In genomic region chr22:29277927-29278326, GRCh38 we compare ENCODE assay signal across 18 cellular contexts. TPM values are rescaled to one million over a fixed set of nuclear protein-coding genes. Genes with fewer than 3 reads are reported as not detected.
A peak's percentile ranks its signal among the peaks of the same experiment; 100 is the strongest.
DNase-seq lines count a peak whose midpoint lies in the region; ATAC-seq and TF ChIP-seq lines count a peak whose summit lies in the region.
"Had no signal": no experiment of that assay in that cellular context is flagged by ENCODE, and none has a peak within 500 bp of the region (broad histone marks: within the 10 kb centered on the region; RNA-seq: fewer than 3 reads in every experiment).

No MANE protein-coding gene starts in this region.

- H3K27ac ChIP-seq in DND-41 (ENCODE audit: low read length): no peak overlapping the region
- H3K27ac ChIP-seq in HEK293 (ENCODE audit: extremely low read depth, low read depth, low read length): no peak overlapping the region
- H3K27ac ChIP-seq: thyroid gland, WERI-Rb-1 had no signal

- TF ChIP-seq CTCF in DND-41 (IDR thresholded peaks at IDR 0.05; ENCODE audit: borderline replicate concordance, extremely low read depth, low read length, poor library complexity, severe bottlenecking) (no peak), HEK293 (tag by site-specific recombination; IDR thresholded peaks at IDR 0.05) (no peak)

- CTCF ChIA-PET in HEK293 (lab: Yijun Ruan, JAX): interaction anchor here (1.1 kb wide), 1 partner anchor 10 kb away, joined by 6 read pairs; no protein-coding TSS in a partner anchor

- H3K4me1 ChIP-seq in DND-41 (ENCODE audit: insufficient read depth, low read length): peaks cover 15% of the 10 kb centered on the region
- H3K4me1 ChIP-seq in HEK293 (ENCODE audit: control insufficient read depth, insufficient read depth, low read length): 0 out of 2 replicates have a peak, but pooled peaks cover 2% of the 10 kb centered on the region

- H3K36me3 ChIP-seq in DND-41 (ENCODE audit: insufficient read depth, low read length) (peaks cover 93% of the 10 kb centered on the region), HEK293 (ENCODE audit: control insufficient read depth in 2 of 2, insufficient read depth in 1 of 2, low read length in 2 of 2) (peaks cover 89 to 97% of the 10 kb centered on the region in 2 experiments)

- no peaks in the 10 kb centered on the region for H3K27me3 ChIP-seq in DND-41 (ENCODE audit: insufficient read depth, low read length, poor library complexity)
- H3K27me3 ChIP-seq: thyroid gland had no signal

- no peak overlapping the region for H2AFZ ChIP-seq in DND-41 (ENCODE audit: low read depth, low read length)

- H3K4me3 ChIP-seq in DND-41 (ENCODE audit: low read depth in 1 of 2, low read length in 2 of 2): no peak overlapping the region
- H3K4me3 ChIP-seq in HEK293 (ENCODE audit: low read depth, low read length): no peak overlapping the region
- H3K4me3 ChIP-seq: smooth muscle cell, thyroid gland had no signal

- 0 out of 3 replicates have a peak, but pooled peaks have one; percentile 19 for ATAC-seq in DND-41 (ENCODE audit: insufficient read depth, low read depth)
- ATAC-seq in left lobe of liver: no peak
- no peak for ATAC-seq in GM19328 (IDR thresholded peaks at IDR 0.05; ENCODE audit: unreplicated experiment)
- ATAC-seq in GM19452 (IDR thresholded peaks at IDR 0.05; ENCODE audit: unreplicated experiment): no peak
- ATAC-seq: SK-N-SH treated with all-trans-retinoic acid at 6 μM for 48 hours; stimulated activated naive B cell treated with anti-CD40 and anti-IgM and Interleukin-4, amounts not matched to agents 10 μg/mL and 1 μg/mL and 100 μg/mL, for 72 hours had no signal

- H3K79me2 ChIP-seq in DND-41 (ENCODE audit: insufficient read depth, low read length): peaks cover 96% of the 10 kb centered on the region

- H3K9ac ChIP-seq in DND-41 (ENCODE audit: low read depth, low read length): no peak overlapping the region

- H4K20me1 ChIP-seq in DND-41 (ENCODE audit: insufficient read depth, low read length): peaks cover 86% of the 10 kb centered on the region

- POLR2A ChIA-PET in HEK293 (lab: Yijun Ruan, JAX): interaction anchor here (1.8 kb wide), 1 partner anchor 10 kb away, joined by 12 read pairs; no protein-coding TSS in a partner anchor

- no peak overlapping the region for H3K4me2 ChIP-seq in DND-41 (ENCODE audit: insufficient read depth, low read length)
- H3K4me2 ChIP-seq: smooth muscle cell had no signal

- H3K9me3 ChIP-seq in DND-41 (ENCODE audit: insufficient read depth, low read length, severe bottlenecking) (no peaks in the 10 kb centered on the region), HEK293 (ENCODE audit: control insufficient read depth, insufficient read depth, low read depth, low read length) (no peaks in the 10 kb centered on the region)
- H3K9me3 ChIP-seq: thyroid gland had no signal

- DNase-seq in DND-41: no peak
- peak; percentile 31 for DNase-seq in left lobe of liver (ENCODE audit: low spot score)
- DNase-seq: activated CD4-positive, alpha-beta T cell treated with anti-CD3 and anti-CD28 coated beads, Interleukin-2, amount 50 U/mL, for 1 hour; activated naive CD4-positive, alpha-beta T cell treated with anti-CD3 and anti-CD28 coated beads, Interleukin-2, amount 50 U/mL, for 16 hours; HFFc6; Karpas-422; kidney glomerular epithelial cell; mammary epithelial cell; NCI-H1930; NCI-H774; stimulated activated naive B cell treated with anti-CD40 and anti-IgM and Interleukin-4, amounts not matched to agents 10 μg/mL and 1 μg/mL and 100 μg/mL, for 72 hours; thyroid gland; WERI-Rb-1 had no signal

TF ChIP-seq in HEK293, 187 proteins besides CTCF, POLR2A, EP300 and RAD21:
- peak; percentile 83 for TF ChIP-seq GLIS1 (tag by site-specific recombination; IDR thresholded peaks at IDR 0.05)
- TF ChIP-seq ZNF362 (tag by site-specific recombination; IDR thresholded peaks at IDR 0.05): no peak
- TF ChIP-seq GLI4 (tag by site-specific recombination; IDR thresholded peaks at IDR 0.05): no peak
- TF ChIP-seq ZBTB8A (tag by site-specific recombination; IDR thresholded peaks at IDR 0.05): no peak
- no peak for TF ChIP-seq ZNF175 (tag by site-specific recombination; IDR thresholded peaks at IDR 0.05)
- no peak for TF ChIP-seq ZBTB49 (tag by site-specific recombination; IDR thresholded peaks at IDR 0.05; ENCODE audit: low read depth)
- no peak for TF ChIP-seq MEIS1 (CRISPR knock-in tag; IDR thresholded peaks at IDR 0.05; ENCODE audit: borderline replicate concordance)
TF ChIP-seq in HEK293: peak in this region for 1.

RNA-seq across cellular contexts. Expression of gene EWSR1, which starts 9.9 kb away (rescaled TPM):
- 93.3 TPM for total RNA-seq in left lobe of liver

RNA-seq across cellular contexts. Expression of gene RHBDD3, which starts 10.1 kb away (rescaled TPM):
- 18.9 TPM for total RNA-seq in left lobe of liver

RNA-seq across cellular contexts. Expression of gene GAS2L1, which starts 28.5 kb away (rescaled TPM):
- total RNA-seq in left lobe of liver: 14.3 TPM

RNA-seq across cellular contexts. Expression of gene RASL10A, which starts 37.6 kb away (rescaled TPM):
- 1.0 TPM for total RNA-seq in left lobe of liver
- total RNA-seq: smooth muscle cell had no signal
